In genomic region chr1:171762143-171762563, GRCh38 we compare ENCODE assay signal across 1 cellular context.
TF ChIP-seq lines count a peak whose summit lies in the region.

No MANE protein-coding gene starts in this region.

TF ChIP-seq in K562, 482 proteins besides CTCF, POLR2A, EP300 and RAD21 (continued from another document):
- 0 out of 2 replicates have a peak, but pooled peaks have one; percentile 54 for TF ChIP-seq LEF1 (IDR thresholded peaks at IDR 0.05)
- TF ChIP-seq CREB1 (IDR thresholded peaks at IDR 0.05), result 0 out of 2 replicates have a peak, but pooled peaks have one; percentile 41
- TF ChIP-seq CREB1 (CRISPR knock-in tag; IDR thresholded peaks at IDR 0.05), result no peak
- no peak for TF ChIP-seq ZNF232 (CRISPR knock-in tag; IDR thresholded peaks at IDR 0.05)
- TF ChIP-seq DPF2 (IDR thresholded peaks at IDR 0.05), result peak; percentile 73; the same call in 1 of the 2 replicates
- TF ChIP-seq KDM1A (IDR thresholded peaks at IDR 0.05), result 0 out of 4 replicates have a peak, but pooled peaks of 1 of the 2 experiments have one; percentile 19
- TF ChIP-seq GABPA (tag; conservative IDR thresholded peaks at IDR 0.05; ENCODE audit: low read depth), result no peak
- TF ChIP-seq ZC3H8 (IDR thresholded peaks at IDR 0.05), result 0 out of 2 replicates have a peak, but pooled peaks have one; percentile 14
- TF ChIP-seq PKNOX1 (IDR thresholded peaks at IDR 0.05), result peak; percentile 77; the same call in 1 of the 2 replicates
- TF ChIP-seq ATF3 (IDR thresholded peaks at IDR 0.05), result peak; percentile 36
- no peak for TF ChIP-seq ATF3 (CRISPR knock-in tag; conservative IDR thresholded peaks at IDR 0.05)
- peak; percentile 60 for TF ChIP-seq SUPT5H (IDR thresholded peaks at IDR 0.05)
- peak; percentile 61 for TF ChIP-seq MAX (CRISPR knock-in tag; IDR thresholded peaks at IDR 0.05)
- TF ChIP-seq ZBTB2 (IDR thresholded peaks at IDR 0.05), result 0 out of 2 replicates have a peak, but pooled peaks have one; percentile 18
- TF ChIP-seq RFX5 (IDR thresholded peaks at IDR 0.05; ENCODE audit: low read depth, low read length), result no peak
